In genomic region chr6:4946521-4946920, GRCh38 we compare ENCODE assay signal across 25 cellular contexts.
"Had no signal": no experiment of that assay in that cellular context is flagged by ENCODE, and none has a peak within 500 bp of the region (broad histone marks: within the 10 kb centered on the region; RNA-seq: fewer than 3 reads in every experiment).

No MANE protein-coding gene starts in this region.

- H3K36me3 ChIP-seq: neural progenitor cell, prostate gland had no signal

- H3K4me3 ChIP-seq: esophagus muscularis mucosa, gastroesophageal sphincter, heart left ventricle, hepatocyte, lung, neural progenitor cell, prostate gland, right atrium auricular region, suprapubic skin, transverse colon had no signal

- H3K9me3 ChIP-seq: esophagus muscularis mucosa, gastroesophageal sphincter, heart left ventricle, prostate gland, right atrium auricular region, suprapubic skin, transverse colon had no signal

- H2AFZ ChIP-seq: hepatocyte, neural progenitor cell had no signal

- ATAC-seq: foreskin keratinocyte; gastroesophageal sphincter; heart left ventricle; left lobe of liver; naive thymus-derived CD4-positive, alpha-beta T cell; stimulated activated naive CD8-positive, alpha-beta T cell treated with anti-CD3 and anti-CD28 coated beads, Interleukin-15, amount 100 ng/mL, for 72 hours had no signal

- H3K27me3 ChIP-seq: esophagus muscularis mucosa, foreskin keratinocyte, gastroesophageal sphincter, heart left ventricle, hepatocyte, neural progenitor cell, right atrium auricular region, suprapubic skin, transverse colon had no signal

- H3K4me2 ChIP-seq: hepatocyte, neural progenitor cell had no signal

- DNase-seq: dermis blood vessel endothelial cell; effector memory CD4-positive, alpha-beta T cell; foreskin keratinocyte; heart left ventricle; kidney; naive thymus-derived CD4-positive, alpha-beta T cell; nucleus accumbens; small intestine; stimulated activated CD4-positive, alpha-beta T cell treated with anti-CD3 and anti-CD28 coated beads, Interleukin-15, amount 100 ng/mL, for 24 hours; stimulated activated CD4-positive, alpha-beta T cell treated with anti-CD3 and anti-CD28 coated beads, Interleukin-2, amount 100 ng/mL, for 48 hours; stimulated activated CD8-positive, alpha-beta memory T cell treated with anti-CD3 and anti-CD28 coated beads, Interleukin-4, amount 100 ng/mL, for 48 hours; stimulated activated naive CD4-positive, alpha-beta T cell; stimulated activated naive CD8-positive, alpha-beta T cell treated with anti-CD3 and anti-CD28 coated beads, Interleukin-15, amount 100 ng/mL, for 72 hours; transverse colon had no signal

- H3K9ac ChIP-seq: neural progenitor cell had no signal

- H3K27ac ChIP-seq: esophagus muscularis mucosa, foreskin keratinocyte, gastroesophageal sphincter, heart left ventricle, hepatocyte, neural progenitor cell, prostate gland, right atrium auricular region, suprapubic skin, transverse colon had no signal

- FAIRE-seq: colon, endothelial cell of umbilical vein, kidney, small intestine had no signal

- H3K4me1 ChIP-seq: prostate gland had no signal
